8 cellular contexts compared by ENCODE assay signal in genomic region chr10:78623577-78624215, GRCh38.
DNase-seq lines count a peak whose midpoint lies in the region; ATAC-seq, FAIRE-seq and TF ChIP-seq lines count a peak whose summit lies in the region.

No MANE protein-coding gene starts in this region.

- H3K27ac ChIP-seq in right atrium auricular region, result peak overlapping the region in 1 of 2 donors; percentile 33
- peak overlapping the region in 6 of 12 donors; percentile 3 to 61 (median 32) for H3K27ac ChIP-seq in heart left ventricle

- peak; percentile 86 for ATAC-seq in Right ventricle myocardium superior (ENCODE audit: poor library complexity)
- ATAC-seq in heart left ventricle, result peak; percentile 64 to 95 (median 88)
- ATAC-seq in GM21423 (IDR thresholded peaks at IDR 0.05; ENCODE audit: unreplicated experiment), result no peak
- no peak for ATAC-seq in HG03095 (IDR thresholded peaks at IDR 0.05; ENCODE audit: unreplicated experiment)

- no peak for DNase-seq in Right ventricle myocardium superior
- no peak for DNase-seq in right atrium auricular region (ENCODE audit: low spot score)
- peak; percentile 58 for DNase-seq in RKO (ENCODE audit: low spot score)
- DNase-seq in heart left ventricle, result peak in 1 of 5 donors; percentile 48
- DNase-seq in urothelium cell line (ENCODE audit: low spot score), result peak; percentile 72
- no peak for DNase-seq in NCI-H1048 (lab: John Stamatoyannopoulos, UW)

- intact Hi-C loops in Right ventricle myocardium superior (cut with DNase I), result no loop called here
- intact Hi-C loops in heart left ventricle (cut with DNase I), result no loop called here

- TF ChIP-seq CTCF in right atrium auricular region (IDR thresholded peaks at IDR 0.05) (no peak), heart left ventricle (IDR thresholded peaks at IDR 0.05) (no peak)

- H3K9me3 ChIP-seq in right atrium auricular region (no peaks in the 10 kb centered on the region), heart left ventricle (no peaks in the 10 kb centered on the region)

- no peaks in the 10 kb centered on the region for H3K27me3 ChIP-seq in right atrium auricular region
- H3K27me3 ChIP-seq in heart left ventricle, result no peaks in the 10 kb centered on the region

- FAIRE-seq in urothelium cell line (lab: Jason Lieb, UNC), result no peak

- H3K36me3 ChIP-seq in right atrium auricular region, result no peaks in the 10 kb centered on the region
- no peaks in the 10 kb centered on the region for H3K36me3 ChIP-seq in heart left ventricle

- 31 to 43% (median 40%) methylated on average over 4 of the region's 4 CpGs for WGBS in heart left ventricle, 4 donors

- H3K4me1 ChIP-seq in right atrium auricular region (peaks cover 0 to 6% of the 10 kb centered on the region in 2 donors), heart left ventricle (peaks cover 0 to 13% (median 5%) of the 10 kb centered on the region in 12 donors)

- H3K4me3 ChIP-seq in right atrium auricular region (no peak overlapping the region), heart left ventricle (no peak overlapping the region)

- TF ChIP-seq POLR2A in heart left ventricle (IDR thresholded peaks at IDR 0.05), result no peak

Comparison
In these comparisons a context has a peak if more than half of its experiments do, and no peak if none do; other contexts are left out.
1. ATAC-seq: peak in Right ventricle myocardium superior (single experiment) and heart left ventricle (4 of 4); none in GM21423 (single experiment) and HG03095 (single experiment).
2. DNase-seq: peak in RKO (single experiment) and urothelium cell line (single experiment); none in Right ventricle myocardium superior (single experiment), right atrium auricular region (single experiment) and NCI-H1048 (single experiment).